Comparison of ENCODE assay signal across 9 cellular contexts in genomic region chr12:47547077-47547476, GRCh38.
DNase-seq lines count a peak whose midpoint lies in the region; ATAC-seq and TF ChIP-seq lines count a peak whose summit lies in the region.
"Had no signal": no experiment of that assay in that cellular context is flagged by ENCODE, and none has a peak within 500 bp of the region (broad histone marks: within the 10 kb centered on the region; RNA-seq: fewer than 3 reads in every experiment).

No MANE protein-coding gene starts in this region.

- H3K4me1 ChIP-seq in PC-9 (replicated peaks; ENCODE audit: insufficient read depth) (no peaks in the 10 kb centered on the region), colonic mucosa (no peaks in the 10 kb centered on the region)

- H3K36me3 ChIP-seq in H7 (replicated peaks; ENCODE audit: control insufficient read depth, insufficient read depth, low read length) (no peaks in the 10 kb centered on the region), PC-9 (ENCODE audit: low read depth) (no peaks in the 10 kb centered on the region), colonic mucosa (no peaks in the 10 kb centered on the region)

- H4K20me1 ChIP-seq in PC-9 (ENCODE audit: insufficient read depth) = no peaks in the 10 kb centered on the region

- H3K4me2 ChIP-seq in PC-9 = no peak overlapping the region

- H3K9me3 ChIP-seq in PC-9 (ENCODE audit: insufficient read depth, low read depth) (no peaks in the 10 kb centered on the region), colonic mucosa (no peaks in the 10 kb centered on the region)

- H3K27ac ChIP-seq in PC-9 = no peak overlapping the region
- H3K27ac ChIP-seq in dorsolateral prefrontal cortex = no peak overlapping the region
- no peak overlapping the region for H3K27ac ChIP-seq in colonic mucosa

- no peaks in the 10 kb centered on the region for H3F3A ChIP-seq in PC-9 (ENCODE audit: insufficient read depth, low read depth)

- peak; percentile 35 for DNase-seq in H7
- DNase-seq in PC-9 = no peak
- DNase-seq in erythroblast (lab: John Stamatoyannopoulos, UW) = peak; percentile 5 to 6
- DNase-seq in renal cortical epithelial cell (ENCODE audit: low read depth) = peak; percentile 59
- no peak for DNase-seq in dorsolateral prefrontal cortex
- no peak for DNase-seq in colonic mucosa
- DNase-seq: activated naive CD4-positive, alpha-beta T cell treated with Interleukin-2 at 50 U/mL for 16 hours; NCI-H187 had no signal

- CTCF ChIA-PET in PC-9 (lab: Charles Lee) = no interaction called here

- TF ChIP-seq POLR2A in erythroblast (IDR thresholded peaks at IDR 0.05; ENCODE audit: low read length) = no peak

- H3K9ac ChIP-seq in colonic mucosa (ENCODE audit: low read depth in 2 of 2, low read length in 2 of 2) = no peak overlapping the region

- no peak for ATAC-seq in HG02870 (IDR thresholded peaks at IDR 0.05; ENCODE audit: unreplicated experiment)

- BruUV-seq in PC-9 (replicated peaks; lab: Mats Ljungman, UMichigan) = no TSS peak

- no peaks in the 10 kb centered on the region for H3K79me2 ChIP-seq in PC-9 (ENCODE audit: low read depth)

- peak; percentile 30; the same call in 1 of the 2 replicates for TF ChIP-seq CTCF in PC-9 (conservative IDR thresholded peaks at IDR 0.05)
- TF ChIP-seq CTCF in dorsolateral prefrontal cortex (IDR thresholded peaks at IDR 0.05 in 54 of 56, conservative IDR thresholded peaks at IDR 0.05 in 2 of 56; ENCODE audit: low read depth in 1 of 56, partially characterized antibody in 56 of 56) = peak in 2 of 56 donors; percentile 17 to 23
- no peak for TF ChIP-seq CTCF in colonic mucosa (IDR thresholded peaks at IDR 0.05)

- H3K27me3 ChIP-seq in H7 (ENCODE audit: control insufficient read depth, insufficient read depth, low read length) = no peaks in the 10 kb centered on the region
- H3K27me3 ChIP-seq in PC-9 (ENCODE audit: insufficient read depth, low read depth) = no peaks in the 10 kb centered on the region
- H3K27me3 ChIP-seq in dorsolateral prefrontal cortex = peaks cover 0 to 3% (median 0%) of the 10 kb centered on the region in 45 donors
- no peaks in the 10 kb centered on the region for H3K27me3 ChIP-seq in colonic mucosa

- no peak overlapping the region for H2AFZ ChIP-seq in PC-9

- H3K4me3 ChIP-seq in H7 (ENCODE audit: insufficient read depth, low read depth, low read length) (no peak overlapping the region), PC-9 (no peak overlapping the region), dorsolateral prefrontal cortex (no peak overlapping the region), colonic mucosa (no peak overlapping the region)

- POLR2A ChIA-PET in PC-9 (lab: Charles Lee; ENCODE audit: unreplicated experiment) = interaction anchor here (0.6 to 0.7 kb wide), 2 partner anchors 122 to 169 kb away, joined by 3 read pairs; no protein-coding TSS in a partner anchor

- no peaks in the 10 kb centered on the region for H3K9me2 ChIP-seq in PC-9 (ENCODE audit: insufficient read depth)

- intact Hi-C loops in PC-9 (cut with micrococcal nuclease; ENCODE audit: unreplicated experiment) (no loop called here), dorsolateral prefrontal cortex (cut with DNase I) (no loop called here), colonic mucosa (cut with DNase I) (no loop called here)

Comparison
In these comparisons a context has a peak if more than half of its experiments do, and no peak if none do; other contexts are left out.
1. DNase-seq: peak in H7 (single experiment), erythroblast (2 of 2) and renal cortical epithelial cell (single experiment); none in PC-9 (0 of 2), dorsolateral prefrontal cortex (0 of 10) and colonic mucosa (single experiment).